ENCODE assay signal across 14 cellular contexts in the genomic region with DNA sequence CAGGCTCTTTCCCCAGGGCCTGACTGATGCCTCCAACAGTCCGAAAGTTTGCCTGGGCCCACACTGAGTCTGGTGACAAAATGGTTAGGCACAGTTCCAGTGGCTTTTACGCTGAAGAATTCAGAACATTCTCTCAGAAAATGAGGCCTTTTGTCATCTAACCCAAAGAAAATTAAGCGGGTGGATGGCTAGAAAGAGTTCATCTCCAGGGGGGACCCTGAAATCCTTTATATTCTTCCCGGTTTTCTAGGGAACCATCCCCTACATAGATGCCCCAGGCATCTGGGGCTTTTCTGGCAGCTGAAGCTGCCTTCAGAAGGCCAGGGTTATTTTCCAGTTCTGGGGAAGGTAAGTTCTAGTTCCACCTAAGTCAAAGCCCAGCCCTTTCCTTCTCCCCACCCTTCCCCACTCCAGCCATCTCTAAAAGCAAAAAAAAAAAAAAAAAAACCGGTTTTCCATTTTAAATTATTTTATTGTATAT. TPM values are rescaled to one million over a fixed set of nuclear protein-coding genes. Genes with fewer than 3 reads are reported as not detected.
DNase-seq lines count a peak whose midpoint lies in the region; ATAC-seq and TF ChIP-seq lines count a peak whose summit lies in the region.
"Had no signal": no experiment of that assay in that cellular context is flagged by ENCODE, and none has a peak within 500 bp of the region (broad histone marks: within the 10 kb centered on the region; RNA-seq: fewer than 3 reads in every experiment).

No MANE protein-coding gene starts in this region.

- H3K9me3 ChIP-seq in colonic mucosa (no peaks in the 10 kb centered on the region), lower lobe of right lung (no peaks in the 10 kb centered on the region)
- H3K9me3 ChIP-seq: Peyer's patch had no signal

- TF ChIP-seq CTCF in colonic mucosa (IDR thresholded peaks at IDR 0.05) = no peak
- no peak for TF ChIP-seq CTCF in lower lobe of right lung (IDR thresholded peaks at IDR 0.05)

- peak; percentile 32 for DNase-seq in NCI-H748 (lab: John Stamatoyannopoulos, UW; ENCODE audit: unreplicated experiment)
- DNase-seq in NCI-H748 treated with DMSO at 0.1 percent for 48 hours (lab: John Stamatoyannopoulos, UW) = no peak
- DNase-seq in colonic mucosa = no peak
- no peak for DNase-seq in lower lobe of right lung
- DNase-seq in SKM-1 treated with dmso at 0.1 percent for 144 hours (lab: John Stamatoyannopoulos, UW; ENCODE audit: unreplicated experiment) = no peak
- DNase-seq: activated CD4-positive, alpha-beta T cell treated with anti-CD3 and anti-CD28 coated beads, Interleukin-2, amount 50 U/mL, for 1 hour; DMS 273 treated with DMSO at 0.1 percent for 48 hours; NCI-H2171 treated with DMSO at 0.1 percent for 48 hours had no signal

- H3K27ac ChIP-seq in colonic mucosa (peak overlapping the region; percentile 34), lower lobe of right lung (no peak overlapping the region), temporal lobe (ENCODE audit: low read depth, low read length) (peak overlapping the region; percentile 68)

- no peak overlapping the region for H3K4me3 ChIP-seq in colonic mucosa
- peak overlapping the region; percentile 66 for H3K4me3 ChIP-seq in lower lobe of right lung

- H3K36me3 ChIP-seq in colonic mucosa (no peaks in the 10 kb centered on the region), lower lobe of right lung (peaks cover 18% of the 10 kb centered on the region)

- intact Hi-C loops in colonic mucosa (cut with DNase I) (loop anchor here (10.0 kb wide), 1 partner anchor 151 kb away; no protein-coding TSS in a partner anchor), lower lobe of right lung (cut with DNase I) (no loop called here)

- ATAC-seq in lower lobe of right lung = no peak
- no peak for ATAC-seq in GM19463 (IDR thresholded peaks at IDR 0.05; ENCODE audit: unreplicated experiment)
- ATAC-seq in HG03095 (IDR thresholded peaks at IDR 0.05; ENCODE audit: unreplicated experiment) = no peak
- ATAC-seq: T-helper 17 cell had no signal

- H3K4me1 ChIP-seq in colonic mucosa (peaks cover 14% of the 10 kb centered on the region), lower lobe of right lung (peaks cover 23% of the 10 kb centered on the region)

- H3K27me3 ChIP-seq in colonic mucosa = peaks cover 8% of the 10 kb centered on the region
- no peaks in the 10 kb centered on the region for H3K27me3 ChIP-seq in lower lobe of right lung (ENCODE audit: low read depth)
- H3K27me3 ChIP-seq: Peyer's patch had no signal

- peak overlapping the region in 1 of 2 donors; percentile 67 for H3K9ac ChIP-seq in colonic mucosa (ENCODE audit: low read depth in 2 of 2, low read length in 2 of 2)

RNA-seq across cellular contexts. Expression of a gene that starts 2.2 kb away (rescaled TPM):
- 10 to 100 TPM; 21.6 to 24.9 TPM for total RNA-seq in colonic mucosa
- total RNA-seq in lower lobe of right lung = 24.6 TPM
- total RNA-seq in temporal lobe = 7.4 TPM
- total RNA-seq: A172 had no signal

RNA-seq across cellular contexts. Expression of a gene that starts 17.2 kb away (rescaled TPM):
- total RNA-seq in colonic mucosa = 10 to 100 TPM; 15.3 to 23.8 TPM
- 14.5 TPM for total RNA-seq in lower lobe of right lung
- total RNA-seq in temporal lobe = 10.8 TPM
